Comparison of ENCODE assay signal across 27 cellular contexts in the genomic region with DNA sequence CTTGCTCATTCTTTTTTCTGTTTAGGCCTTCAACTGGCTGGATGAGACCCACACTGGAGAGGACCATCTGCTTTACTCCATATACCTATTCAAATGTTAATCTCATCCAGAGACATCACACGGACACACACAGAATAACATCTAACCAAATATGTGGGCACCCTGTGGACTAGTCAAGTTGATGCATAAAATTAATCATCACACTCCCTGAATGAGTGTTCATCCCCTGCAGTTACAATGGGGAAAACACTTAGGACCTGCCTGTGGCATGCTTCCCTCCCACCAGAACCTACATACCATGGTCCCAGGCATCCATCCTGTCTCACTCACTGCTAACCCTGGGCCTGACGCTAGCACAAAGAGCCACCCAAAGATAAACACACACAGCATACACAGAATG.
"Had no signal": no experiment of that assay in that cellular context is flagged by ENCODE, and none has a peak within 500 bp of the region (broad histone marks: within the 10 kb centered on the region; RNA-seq: fewer than 3 reads in every experiment).

No MANE protein-coding gene starts in this region.

- H3K4me1 ChIP-seq: adrenal gland, body of pancreas, colonic mucosa, esophagus squamous epithelium, gastroesophageal sphincter had no signal

- H3K9me3 ChIP-seq: adrenal gland, body of pancreas, colonic mucosa, esophagus squamous epithelium, gastroesophageal sphincter had no signal

- ATAC-seq: activated CD4-positive, CD25-positive, alpha-beta regulatory T cell treated with anti-CD3 and anti-CD28 coated beads, Interleukin-2, amount 50 U/mL, for 24 hours; activated CD8-positive, alpha-beta T cell treated with anti-CD3 and anti-CD28 coated beads for 36 hours; activated naive CD8-positive, alpha-beta T cell treated with anti-CD3 and anti-CD28 coated beads, Interleukin-2, amount 50 U/mL, for 24 hours; activated T-cell treated with anti-CD3 and anti-CD28 coated beads, Interleukin-2, amount 50 U/mL, for 4 hours; body of pancreas; gastroesophageal sphincter; T-helper 17 cell had no signal

- H3K27ac ChIP-seq: adrenal gland, body of pancreas, colonic mucosa, epithelial cell of prostate, esophagus squamous epithelium, gastroesophageal sphincter, WERI-Rb-1 had no signal

- DNase-seq: activated B cell treated with CpG ODN at 0.5 μM for 24 hours; activated CD4-positive, alpha-beta T cell treated with anti-CD3 and anti-CD28 coated beads for 48 hours; activated CD4-positive, alpha-beta T cell treated with anti-CD3 and anti-CD28 coated beads, Interleukin-2, amount 50 U/mL, for 1 hour; activated CD4-positive, alpha-beta T cell treated with anti-CD3 and anti-CD28 coated beads, Interleukin-2, amount 50 U/mL, for 48 hours; activated CD8-positive, alpha-beta memory T cell treated with anti-CD3 and anti-CD28 coated beads for 24 hours; activated CD8-positive, alpha-beta T cell treated with anti-CD3 and anti-CD28 coated beads for 36 hours; activated gamma-delta T cell treated with Interleukin-2 at 50 U/mL for 16 hours; activated naive CD4-positive, alpha-beta T cell treated with Interleukin-2 at 50 U/mL for 16 hours; activated naive CD8-positive, alpha-beta T cell treated with anti-CD3 and anti-CD28 coated beads for 36 hours; activated naive CD8-positive, alpha-beta T cell treated with anti-CD3 and anti-CD28 coated beads, Interleukin-2, amount 50 U/mL, for 24 hours; activated T-cell treated with anti-CD3 and anti-CD28 coated beads, Interleukin-2, amount 50 U/mL, for 4 hours; adrenal gland; amygdala; aorta; body of pancreas; central memory CD4-positive, alpha-beta T cell; cerebellar nuclear complex; colonic mucosa; effector CD8-positive, alpha-beta T cell; esophagus squamous epithelium; T-helper 1 cell; T-helper 17 cell; T1000; WERI-Rb-1 had no signal

- H3K36me3 ChIP-seq: adrenal gland, colonic mucosa, esophagus squamous epithelium, gastroesophageal sphincter, WERI-Rb-1 had no signal

- H3K4me3 ChIP-seq: adrenal gland, body of pancreas, colonic mucosa, esophagus squamous epithelium, gastroesophageal sphincter had no signal

- H3K27me3 ChIP-seq: adrenal gland, body of pancreas, colonic mucosa had no signal
